Comparison of ENCODE assay signal across 29 cellular contexts in the genomic region with DNA sequence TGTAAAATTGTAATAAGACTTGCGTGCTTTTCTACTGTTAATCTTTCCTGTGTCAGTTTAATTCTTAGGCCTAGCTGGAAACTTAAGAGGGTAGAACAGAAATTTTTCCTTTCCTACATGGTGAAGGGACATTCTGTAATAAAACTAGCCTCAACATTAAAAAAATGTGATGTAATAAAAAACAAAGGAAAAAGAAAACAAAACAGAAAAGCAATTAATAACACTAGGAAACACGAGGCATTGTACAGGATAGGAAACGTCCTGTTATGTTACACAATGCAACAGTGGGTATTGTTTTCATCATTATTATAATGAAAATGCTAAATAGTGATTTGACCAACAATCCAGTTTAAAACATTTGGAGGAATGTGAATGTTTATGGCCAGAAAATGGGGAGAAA.
"Had no signal": no experiment of that assay in that cellular context is flagged by ENCODE, and none has a peak within 500 bp of the region (broad histone marks: within the 10 kb centered on the region; RNA-seq: fewer than 3 reads in every experiment).

No MANE protein-coding gene starts in this region.

- H3K27me3 ChIP-seq: neural progenitor cell, neutrophil, right atrium auricular region, right lobe of liver, stomach, testis, thyroid gland, transverse colon, upper lobe of right lung had no signal

- H3K27ac ChIP-seq: lower lobe of right lung, neural progenitor cell, neutrophil, parathyroid adenoma, psoas muscle, right atrium auricular region, thyroid gland, transverse colon, upper lobe of right lung had no signal

- H3K4me3 Mint-ChIP-seq: mesothelial cell of epicardium; naive B cell; natural killer cell; nephron progenitor cell; neural progenitor cell; stimulated activated naive B cell treated with anti-CD40 and anti-IgM and Interleukin-4, amounts not matched to agents 10 μg/mL and 1 μg/mL and 100 μg/mL, for 72 hours had no signal

- H3K9me3 Mint-ChIP-seq: natural killer cell, neural progenitor cell had no signal

- H2AFZ ChIP-seq: neural progenitor cell, parathyroid adenoma had no signal

- H3K79me2 ChIP-seq: parathyroid adenoma had no signal

- H3K4me1 Mint-ChIP-seq: naive B cell; natural killer cell; neural progenitor cell; stimulated activated naive B cell treated with anti-CD40 and anti-IgM and Interleukin-4, amounts not matched to agents 10 μg/mL and 1 μg/mL and 100 μg/mL, for 72 hours had no signal

- H3K4me2 ChIP-seq: neural progenitor cell, smooth muscle cell had no signal

- H3K4me1 ChIP-seq: neural progenitor cell, parathyroid adenoma, psoas muscle had no signal

- H3K27me3 Mint-ChIP-seq: naive B cell; stimulated activated naive B cell treated with anti-CD40 and anti-IgM and Interleukin-4, amounts not matched to agents 10 μg/mL and 1 μg/mL and 100 μg/mL, for 72 hours had no signal

- H3K4me3 ChIP-seq: lower lobe of right lung, neural progenitor cell, psoas muscle, right atrium auricular region, right lobe of liver, smooth muscle cell, stomach, testis, thyroid gland, transverse colon, upper lobe of right lung had no signal

- H3K36me3 ChIP-seq: lower lobe of right lung, neural progenitor cell, neutrophil, right atrium auricular region, right lobe of liver, stomach, thyroid gland, transverse colon, upper lobe of right lung had no signal

- H3K36me3 Mint-ChIP-seq: natural killer cell had no signal

- H3K27ac Mint-ChIP-seq: mesothelial cell of epicardium; natural killer cell; nephron progenitor cell; neural progenitor cell; stimulated activated naive B cell treated with anti-CD40 and anti-IgM and Interleukin-4, amounts not matched to agents 10 μg/mL and 1 μg/mL and 100 μg/mL, for 72 hours had no signal

- ATAC-seq: left cardiac atrium; left lobe of liver; lower lobe of right lung; natural killer cell; psoas muscle; right lobe of liver; stimulated activated naive B cell treated with anti-CD40 and anti-IgM and Interleukin-4, amounts not matched to agents 10 μg/mL and 1 μg/mL and 100 μg/mL, for 72 hours; stimulated activated naive CD8-positive, alpha-beta T cell treated with anti-CD3 and anti-CD28 coated beads, Interleukin-15, Interleukin-2, amounts not matched to agents 100 U/mL and 50 U/mL, for 24 hours; upper lobe of right lung had no signal

- FAIRE-seq: keratinocyte, urothelium cell line had no signal

- DNase-seq: hippocampal formation; kidney glomerular epithelial cell; left cardiac atrium; lower lobe of right lung; mesendoderm; naive B cell; natural killer cell; nephron progenitor cell; occipital lobe; psoas muscle; right lobe of liver; stimulated activated CD4-positive, alpha-beta T cell treated with anti-CD3 and anti-CD28 coated beads, Interleukin-1b, Interleukin-23, amount 100 ng/mL, for 48 hours; stimulated activated CD4-positive, alpha-beta T cell treated with anti-CD3 and anti-CD28 coated beads, Interleukin-2, amount 100 ng/mL, for 48 hours; stimulated activated naive B cell treated with anti-CD40 and anti-IgM and Interleukin-4, amounts not matched to agents 10 μg/mL and 1 μg/mL and 100 μg/mL, for 72 hours; stimulated activated naive CD8-positive, alpha-beta T cell treated with anti-CD3 and anti-CD28 coated beads, Interleukin-15, Interleukin-2, amounts not matched to agents 100 U/mL and 50 U/mL, for 24 hours; stomach; testis; thyroid gland; transverse colon; upper lobe of right lung had no signal
